8 cellular contexts compared by ENCODE assay signal in genomic region chr6:26532699-26533523, GRCh38. TPM values are rescaled to one million over a fixed set of nuclear protein-coding genes. Genes with fewer than 3 reads are reported as not detected.
DNase-seq lines count a peak whose midpoint lies in the region; ATAC-seq, FAIRE-seq and TF ChIP-seq lines count a peak whose summit lies in the region.

No MANE protein-coding gene starts in this region.

- H3K9me3 ChIP-seq in A549 = no peaks in the 10 kb centered on the region

- 0 out of 5 replicates have a peak, but pooled peaks of 1 of the 2 experiments have one; percentile 2 for TF ChIP-seq RAD21 in A549 (conservative IDR thresholded peaks at IDR 0.05 in 1 of 2, IDR thresholded peaks at IDR 0.05 in 1 of 2)

- H3K27me3 Mint-ChIP-seq in activated naive CD4-positive, alpha-beta T cell treated with anti-CD3 and anti-CD28 coated beads, Interleukin-2, amount 10 ng/mL, durations not matched to agents 7 days and 5 days = peaks cover 4% of the 10 kb centered on the region

- in situ Hi-C loops in SK-MEL-5 (cut with HindIII; ENCODE audit: low pct_unique_long_range_greater_than_20kb, low sequenced_read_pairs) = no loop called here

- peak; percentile 46 to 56 for ATAC-seq in A549
- peak; percentile 30 for ATAC-seq in GM19025 (IDR thresholded peaks at IDR 0.05; ENCODE audit: low read depth, unreplicated experiment)

- WGBS in A549 (ENCODE audit: missing lambda C conversion rate) = 2% methylated on average over 26 of the region's 28 CpGs

- H3K9me3 Mint-ChIP-seq in activated naive CD4-positive, alpha-beta T cell treated with anti-CD3 and anti-CD28 coated beads, Interleukin-2, amount 10 ng/mL, durations not matched to agents 7 days and 5 days = no peaks in the 10 kb centered on the region

- peaks cover 36% of the 10 kb centered on the region for H3K4me1 ChIP-seq in A549

- TF ChIP-seq POLR2A in A549 (IDR thresholded peaks at IDR 0.05; ENCODE audit: low read length) (no peak), NB4 (IDR thresholded peaks at IDR 0.05; ENCODE audit: extremely low read depth, insufficient read length) (no peak)

- DNase-seq in A549 (ENCODE audit: low read depth in 1 of 2, low spot score in 1 of 2) (peak in 1 of 2 experiments; percentile 91), NB4 (ENCODE audit: low read depth) (peak; percentile 90), SK-MEL-5 (ENCODE audit: low read depth, low spot score) (peak; percentile 99), germinal center (ENCODE audit: low spot score) (peak; percentile 69), nucleus accumbens (lab: John Stamatoyannopoulos, UW) (peak; percentile 21 to 96 (median 82)), substantia nigra (lab: John Stamatoyannopoulos, UW) (peak in 48 of 49 donors; percentile 8 to 93 (median 75))
- DNase-seq in activated naive CD4-positive, alpha-beta T cell treated with anti-CD3 and anti-CD28 coated beads, Interleukin-2, amount 10 ng/mL, durations not matched to agents 7 days and 5 days = peak; percentile 93

- H3K36me3 Mint-ChIP-seq in activated naive CD4-positive, alpha-beta T cell treated with anti-CD3 and anti-CD28 coated beads, Interleukin-2, amount 10 ng/mL, durations not matched to agents 7 days and 5 days = no peaks in the 10 kb centered on the region

- TF ChIP-seq EP300 in A549 (IDR thresholded peaks at IDR 0.05) = no peak

- POLR2A ChIA-PET in A549 (lab: Yijun Ruan, JAX) = interaction anchor here (0.8 to 1.6 kb wide), 7 partner anchors 10 to 349 kb away, joined by 3 to 11 read pairs (median 3); a partner anchor contains a TSS

- CTCF ChIA-PET in A549 (lab: Yijun Ruan, JAX) = interaction anchor here (0.8 to 2.9 kb wide), 6 partner anchors 11 to 191 kb away, joined by 3 to 9 read pairs (median 7); no protein-coding TSS in a partner anchor
- CTCF ChIA-PET in activated naive CD4-positive, alpha-beta T cell treated with anti-CD3 and anti-CD28 coated beads, Interleukin-2, amount 10 ng/mL, durations not matched to agents 7 days and 5 days (lab: Charles Lee) = interaction anchor here (0.7 to 1.2 kb wide), 2 partner anchors 39 to 194 kb away, joined by 3 read pairs; no protein-coding TSS in a partner anchor

- H3K4me3 Mint-ChIP-seq in activated naive CD4-positive, alpha-beta T cell treated with anti-CD3 and anti-CD28 coated beads, Interleukin-2, amount 10 ng/mL, durations not matched to agents 7 days and 5 days = peak overlapping the region; percentile 95

- peak overlapping the region; percentile 91 to 100 for H3K27ac ChIP-seq in A549
- peak overlapping the region; percentile 66 for H3K27ac ChIP-seq in substantia nigra (ENCODE audit: low read depth, low read length, poor library complexity, severe bottlenecking)

- peak overlapping the region; percentile 94 for H3K27ac Mint-ChIP-seq in activated naive CD4-positive, alpha-beta T cell treated with anti-CD3 and anti-CD28 coated beads, Interleukin-2, amount 10 ng/mL, durations not matched to agents 7 days and 5 days

- TF ChIP-seq CTCF in A549 (IDR thresholded peaks at IDR 0.05) (no peak), NB4 (IDR thresholded peaks at IDR 0.05; ENCODE audit: low read depth, low read length) (no peak)

- FAIRE-seq in A549 (lab: Jason Lieb, UNC) = no peak

- H3K4me3 ChIP-seq in A549 (peak overlapping the region; percentile 63), NB4 (ENCODE audit: low read depth, low read length) (peak overlapping the region; percentile 85)

- peak overlapping the region; percentile 79 for H3K4me2 ChIP-seq in A549

- peaks cover 45% of the 10 kb centered on the region for H3K4me1 Mint-ChIP-seq in activated naive CD4-positive, alpha-beta T cell treated with anti-CD3 and anti-CD28 coated beads, Interleukin-2, amount 10 ng/mL, durations not matched to agents 7 days and 5 days

TF ChIP-seq in A549, 52 proteins besides CTCF, POLR2A, EP300 and RAD21 (continues in another document):
- TF ChIP-seq, protein P1, sequence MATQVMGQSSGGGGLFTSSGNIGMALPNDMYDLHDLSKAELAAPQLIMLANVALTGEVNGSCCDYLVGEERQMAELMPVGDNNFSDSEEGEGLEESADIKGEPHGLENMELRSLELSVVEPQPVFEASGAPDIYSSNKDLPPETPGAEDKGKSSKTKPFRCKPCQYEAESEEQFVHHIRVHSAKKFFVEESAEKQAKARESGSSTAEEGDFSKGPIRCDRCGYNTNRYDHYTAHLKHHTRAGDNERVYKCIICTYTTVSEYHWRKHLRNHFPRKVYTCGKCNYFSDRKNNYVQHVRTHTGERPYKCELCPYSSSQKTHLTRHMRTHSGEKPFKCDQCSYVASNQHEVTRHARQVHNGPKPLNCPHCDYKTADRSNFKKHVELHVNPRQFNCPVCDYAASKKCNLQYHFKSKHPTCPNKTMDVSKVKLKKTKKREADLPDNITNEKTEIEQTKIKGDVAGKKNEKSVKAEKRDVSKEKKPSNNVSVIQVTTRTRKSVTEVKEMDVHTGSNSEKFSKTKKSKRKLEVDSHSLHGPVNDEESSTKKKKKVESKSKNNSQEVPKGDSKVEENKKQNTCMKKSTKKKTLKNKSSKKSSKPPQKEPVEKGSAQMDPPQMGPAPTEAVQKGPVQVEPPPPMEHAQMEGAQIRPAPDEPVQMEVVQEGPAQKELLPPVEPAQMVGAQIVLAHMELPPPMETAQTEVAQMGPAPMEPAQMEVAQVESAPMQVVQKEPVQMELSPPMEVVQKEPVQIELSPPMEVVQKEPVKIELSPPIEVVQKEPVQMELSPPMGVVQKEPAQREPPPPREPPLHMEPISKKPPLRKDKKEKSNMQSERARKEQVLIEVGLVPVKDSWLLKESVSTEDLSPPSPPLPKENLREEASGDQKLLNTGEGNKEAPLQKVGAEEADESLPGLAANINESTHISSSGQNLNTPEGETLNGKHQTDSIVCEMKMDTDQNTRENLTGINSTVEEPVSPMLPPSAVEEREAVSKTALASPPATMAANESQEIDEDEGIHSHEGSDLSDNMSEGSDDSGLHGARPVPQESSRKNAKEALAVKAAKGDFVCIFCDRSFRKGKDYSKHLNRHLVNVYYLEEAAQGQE (IDR thresholded peaks at IDR 0.05) = no peak
- TF ChIP-seq, protein P2, sequence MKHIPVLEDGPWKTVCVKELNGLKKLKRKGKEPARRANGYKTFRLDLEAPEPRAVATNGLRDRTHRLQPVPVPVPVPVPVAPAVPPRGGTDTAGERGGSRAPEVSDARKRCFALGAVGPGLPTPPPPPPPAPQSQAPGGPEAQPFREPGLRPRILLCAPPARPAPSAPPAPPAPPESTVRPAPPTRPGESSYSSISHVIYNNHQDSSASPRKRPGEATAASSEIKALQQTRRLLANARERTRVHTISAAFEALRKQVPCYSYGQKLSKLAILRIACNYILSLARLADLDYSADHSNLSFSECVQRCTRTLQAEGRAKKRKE (CRISPR knock-in tag; IDR thresholded peaks at IDR 0.05; ENCODE audit: low read depth) = no peak
- TF ChIP-seq CHD4 (IDR thresholded peaks at IDR 0.05; ENCODE audit: borderline replicate concordance) = no peak
- TF ChIP-seq HDAC2 (IDR thresholded peaks at IDR 0.05) = no peak
- 0 out of 2 replicates have a peak, but pooled peaks have one; percentile 31 for TF ChIP-seq RFX5 (IDR thresholded peaks at IDR 0.05)
- TF ChIP-seq, protein P3, sequence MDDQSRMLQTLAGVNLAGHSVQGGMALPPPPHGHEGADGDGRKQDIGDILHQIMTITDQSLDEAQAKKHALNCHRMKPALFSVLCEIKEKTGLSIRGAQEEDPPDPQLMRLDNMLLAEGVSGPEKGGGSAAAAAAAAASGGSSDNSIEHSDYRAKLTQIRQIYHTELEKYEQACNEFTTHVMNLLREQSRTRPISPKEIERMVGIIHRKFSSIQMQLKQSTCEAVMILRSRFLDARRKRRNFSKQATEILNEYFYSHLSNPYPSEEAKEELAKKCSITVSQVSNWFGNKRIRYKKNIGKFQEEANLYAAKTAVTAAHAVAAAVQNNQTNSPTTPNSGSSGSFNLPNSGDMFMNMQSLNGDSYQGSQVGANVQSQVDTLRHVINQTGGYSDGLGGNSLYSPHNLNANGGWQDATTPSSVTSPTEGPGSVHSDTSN (IDR thresholded peaks at IDR 0.05) = no peak
- TF ChIP-seq SREBF2 (IDR thresholded peaks at IDR 0.05) = peak; percentile 71
- TF ChIP-seq CHD2 (IDR thresholded peaks at IDR 0.05; ENCODE audit: low read length, partially characterized antibody) = no peak
- TF ChIP-seq ZNF302 (CRISPR knock-in tag; IDR thresholded peaks at IDR 0.05) = no peak
- no peak for TF ChIP-seq ZFP36 (IDR thresholded peaks at IDR 0.05; ENCODE audit: borderline replicate concordance, partially characterized antibody)
- no peak for TF ChIP-seq MAZ (IDR thresholded peaks at IDR 0.05; ENCODE audit: borderline replicate concordance, low read depth, low read length)
- no peak for TF ChIP-seq MAFK (IDR thresholded peaks at IDR 0.05; ENCODE audit: partially characterized antibody)
- TF ChIP-seq HEYL (CRISPR knock-in tag; IDR thresholded peaks at IDR 0.05) = no peak
- peak in 1 of 2 experiments; percentile 39; a peak in 1 of 5 replicates for TF ChIP-seq JUN (IDR thresholded peaks at IDR 0.05)
- no peak for TF ChIP-seq SMC3 (IDR thresholded peaks at IDR 0.05)
- TF ChIP-seq FOSB (CRISPR knock-in tag; IDR thresholded peaks at IDR 0.05) = no peak
- TF ChIP-seq HOXA7 (CRISPR knock-in tag; IDR thresholded peaks at IDR 0.05) = no peak
- no peak for TF ChIP-seq HES2 (IDR thresholded peaks at IDR 0.05)

RNA-seq across cellular contexts. Expression of gene HMGN4, which starts 5.3 kb away (rescaled TPM):
- polyA plus RNA-seq in A549 (2011; rRNA removed) = 59.0 and 62.9 TPM in 2 replicates
- polyA plus RNA-seq in A549 (2012; cell fraction: cytosol; rRNA removed) = 28.7 and 30.1 TPM in 2 replicates
- polyA plus RNA-seq in A549 (2012; cell fraction: nucleus; rRNA removed) = 10.3 and 11.7 TPM in 2 replicates
- 52.8 to 55.0 TPM (median 53.0 TPM) in 3 replicates for polyA plus RNA-seq in A549 (2017; fragmentation: RNase III; extraction: RNeasy Plus Mini Kit Qiagen cat#74134 plus additional on column Dnase treatment)
- 15.7 and 16.9 TPM in 2 replicates for polyA minus RNA-seq in A549 (2011; rRNA and poly(A)+ RNA removed)
- 86.1 and 103 TPM in 2 replicates for total RNA-seq in SK-MEL-5 (2014; rRNA removed; shearing (Covaris generic))
- 69.0 and 88.9 TPM in 2 replicates for polyA plus RNA-seq in SK-MEL-5 (2015; cell fraction: cytosol; rRNA removed)
- 69.1 and 80.6 TPM in 2 replicates for polyA plus RNA-seq in SK-MEL-5 (2015; cell fraction: nucleus; rRNA removed)

RNA-seq across cellular contexts. Expression of gene BTN1A1, which starts 32.8 kb away (rescaled TPM):
- polyA plus RNA-seq in A549 (2011; rRNA removed) (not detected in 2 replicates), A549 (2017; fragmentation: RNase III; extraction: RNeasy Plus Mini Kit Qiagen cat#74134 plus additional on column Dnase treatment) (not detected in 3 replicates)
- 0.01 TPM in 1 of 2 replicates, not detected in the other for polyA plus RNA-seq in A549 (2012; cell fraction: cytosol; rRNA removed)
- polyA plus RNA-seq in A549 (2012; cell fraction: nucleus; rRNA removed) = 0.02 TPM in 1 of 2 replicates, not detected in the other
- polyA minus RNA-seq in A549 (2011; rRNA and poly(A)+ RNA removed) = not detected in 2 replicates
- total RNA-seq in SK-MEL-5 (2014; rRNA removed; shearing (Covaris generic)) = not detected in 2 replicates
- polyA plus RNA-seq in SK-MEL-5 (2015; cell fraction: cytosol; rRNA removed) = not detected in 2 replicates
- polyA plus RNA-seq in SK-MEL-5 (2015; cell fraction: nucleus; rRNA removed) = not detected in 2 replicates
